Comparison of ENCODE assay signal across 14 cellular contexts in genomic region chr2:185608799-185609198, GRCh38.
DNase-seq lines count a peak whose midpoint lies in the region; ATAC-seq, FAIRE-seq and TF ChIP-seq lines count a peak whose summit lies in the region.
"Had no signal": no experiment of that assay in that cellular context is flagged by ENCODE, and none has a peak within 500 bp of the region (broad histone marks: within the 10 kb centered on the region; RNA-seq: fewer than 3 reads in every experiment).

No MANE protein-coding gene starts in this region.

- TF ChIP-seq CTCF in D721Med (IDR thresholded peaks at IDR 0.05; ENCODE audit: insufficient read depth, missing control alignments) = peak; percentile 47

- no peak for FAIRE-seq in D721Med (lab: Jason Lieb, UNC)

- no peak for DNase-seq in D721Med (ENCODE audit: insufficient read length, low spot score)
- peak; percentile 31 to 58 for DNase-seq in Kasumi-1 (lab: John Stamatoyannopoulos, UW)
- DNase-seq in kidney glomerular epithelial cell (lab: John Stamatoyannopoulos, UW) = peak; percentile 33
- DNase-seq in NOMO-1 treated with dmso at 0.1 percent for 144 hours (lab: John Stamatoyannopoulos, UW; ENCODE audit: unreplicated experiment) = no peak
- DNase-seq in activated CD4-positive, alpha-beta T cell treated with anti-CD3 and anti-CD28 coated beads for 1 hour = no peak
- DNase-seq: activated gamma-delta T cell, hippocampal formation, naive B cell, NCI-H510A, stomach had no signal

- ATAC-seq in SK-N-SH treated with all-trans-retinoic acid at 6 μM for 48 hours (peak; percentile 70), HG03565 (IDR thresholded peaks at IDR 0.05; ENCODE audit: unreplicated experiment) (no peak)
- no peak for ATAC-seq in activated CD4-positive, CD25-positive, alpha-beta regulatory T cell treated with anti-CD3 and anti-CD28 coated beads, Interleukin-2, amount 50 U/mL, for 24 hours
- ATAC-seq: WTC11 had no signal

TF ChIP-seq in SK-N-SH treated with all-trans-retinoic acid at 6 μM for 48 hours, 23 proteins besides CTCF, POLR2A, EP300 and RAD21:
- TF ChIP-seq ZFP30 (CRISPR knock-in tag; IDR thresholded peaks at IDR 0.05) (no peak), ARNTL (CRISPR knock-in tag; IDR thresholded peaks at IDR 0.05; ENCODE audit: borderline replicate concordance, low read depth) (no peak)
TF ChIP-seq in SK-N-SH treated with all-trans-retinoic acid at 6 μM for 48 hours: peak in this region for 0.

Comparison
In these comparisons a context has a peak if more than half of its experiments do, and no peak if none do; other contexts are left out.
1. DNase-seq: peak in Kasumi-1 (2 of 2) and kidney glomerular epithelial cell (single experiment); none in D721Med (single experiment), NOMO-1 treated with dmso at 0.1 percent for 144 hours (single experiment) and activated CD4-positive, alpha-beta T cell treated with anti-CD3 and anti-CD28 coated beads for 1 hour (single experiment).